18 cellular contexts compared by ENCODE assay signal in genomic region chr1:66571789-66572188, GRCh38. TPM values are rescaled to one million over a fixed set of nuclear protein-coding genes. Genes with fewer than 3 reads are reported as not detected.
DNase-seq lines count a peak whose midpoint lies in the region; ATAC-seq and TF ChIP-seq lines count a peak whose summit lies in the region.
"Had no signal": no experiment of that assay in that cellular context is flagged by ENCODE, and none has a peak within 500 bp of the region (broad histone marks: within the 10 kb centered on the region; RNA-seq: fewer than 3 reads in every experiment).

No MANE protein-coding gene starts in this region.

- WGBS in prostate gland: 67% methylated on average over 1 of the region's 1 CpG

- H3K27me3 ChIP-seq in prostate gland (replicated peaks; ENCODE audit: insufficient read depth): no peaks in the 10 kb centered on the region
- H3K27me3 ChIP-seq: BLaER1, pancreas had no signal

- peaks cover 12% of the 10 kb centered on the region for H3K9me3 Mint-ChIP-seq in osteocyte (ENCODE audit: unreplicated experiment)
- H3K9me3 Mint-ChIP-seq in stimulated activated naive B cell treated with anti-CD40 and anti-IgM and Interleukin-4, amounts not matched to agents 10 μg/mL and 1 μg/mL and 100 μg/mL, for 72 hours: peaks cover 4 to 5% of the 10 kb centered on the region in 2 donors
- H3K9me3 Mint-ChIP-seq: activated CD4-positive, alpha-beta memory T cell treated with anti-CD3 and anti-CD28 coated beads for 36 hours; stimulated activated naive CD8-positive, alpha-beta T cell treated with anti-CD3 and anti-CD28 coated beads, Interleukin-15, Interleukin-2, amounts not matched to agents 100 ng/mL and 50 ng/mL, for 24 hours had no signal

- intact Hi-C loops in prostate gland (cut with DNase I): no loop called here

- H3K9me3 ChIP-seq in prostate gland: no peaks in the 10 kb centered on the region
- H3K9me3 ChIP-seq: BLaER1, pancreas had no signal

- peaks cover 22% of the 10 kb centered on the region for H3K36me3 Mint-ChIP-seq in osteocyte (ENCODE audit: unreplicated experiment)
- no peaks in the 10 kb centered on the region for H3K36me3 Mint-ChIP-seq in stimulated activated naive B cell treated with anti-CD40 and anti-IgM and Interleukin-4, amounts not matched to agents 10 μg/mL and 1 μg/mL and 100 μg/mL, for 72 hours
- H3K36me3 Mint-ChIP-seq: activated CD4-positive, alpha-beta memory T cell treated with anti-CD3 and anti-CD28 coated beads for 36 hours had no signal

- no peak overlapping the region for H3K4me3 Mint-ChIP-seq in osteocyte (ENCODE audit: unreplicated experiment)
- H3K4me3 Mint-ChIP-seq in stimulated activated naive B cell treated with anti-CD40 and anti-IgM and Interleukin-4, amounts not matched to agents 10 μg/mL and 1 μg/mL and 100 μg/mL, for 72 hours: no peak overlapping the region
- H3K4me3 Mint-ChIP-seq: activated CD4-positive, alpha-beta memory T cell treated with anti-CD3 and anti-CD28 coated beads for 36 hours; central memory CD8-positive, alpha-beta T cell; stimulated activated naive CD8-positive, alpha-beta T cell treated with anti-CD3 and anti-CD28 coated beads, Interleukin-15, Interleukin-2, amounts not matched to agents 100 ng/mL and 50 ng/mL, for 24 hours had no signal

- no peak overlapping the region for H3K27ac ChIP-seq in prostate gland
- H3K27ac ChIP-seq: BLaER1, pancreas had no signal

- H3K4me1 ChIP-seq in prostate gland (replicated peaks): no peaks in the 10 kb centered on the region
- H3K4me1 ChIP-seq: BLaER1, pancreas had no signal

- peaks cover 63% of the 10 kb centered on the region for H3K4me1 Mint-ChIP-seq in osteocyte (ENCODE audit: unreplicated experiment)
- H3K4me1 Mint-ChIP-seq in stimulated activated naive B cell treated with anti-CD40 and anti-IgM and Interleukin-4, amounts not matched to agents 10 μg/mL and 1 μg/mL and 100 μg/mL, for 72 hours: no peaks in the 10 kb centered on the region
- H3K4me1 Mint-ChIP-seq: central memory CD8-positive, alpha-beta T cell had no signal

- ATAC-seq in stimulated activated naive B cell treated with anti-CD40 and anti-IgM and Interleukin-4, amounts not matched to agents 10 μg/mL and 1 μg/mL and 100 μg/mL, for 72 hours (replicated peaks): no peak
- ATAC-seq: pancreas had no signal

- H3K27me3 Mint-ChIP-seq in osteocyte (ENCODE audit: unreplicated experiment): no peaks in the 10 kb centered on the region
- peaks cover 0 to 4% of the 10 kb centered on the region in 2 donors for H3K27me3 Mint-ChIP-seq in stimulated activated naive B cell treated with anti-CD40 and anti-IgM and Interleukin-4, amounts not matched to agents 10 μg/mL and 1 μg/mL and 100 μg/mL, for 72 hours

- no peak overlapping the region for H3K4me3 ChIP-seq in choroid plexus epithelial cell (ENCODE audit: low read depth, low read length)
- no peak overlapping the region for H3K4me3 ChIP-seq in prostate gland
- H3K4me3 ChIP-seq: BLaER1, pancreas had no signal

- TF ChIP-seq POLR2A in prostate gland (IDR thresholded peaks at IDR 0.05): no peak

- no peaks in the 10 kb centered on the region for H3K36me3 ChIP-seq in prostate gland
- H3K36me3 ChIP-seq: BLaER1, pancreas had no signal

- TF ChIP-seq CTCF in choroid plexus epithelial cell (conservative IDR thresholded peaks at IDR 0.05; ENCODE audit: low read depth, low read length) (no peak), osteocyte (IDR thresholded peaks at IDR 0.05) (no peak), prostate gland (IDR thresholded peaks at IDR 0.05) (no peak)

- peak overlapping the region; percentile 85 for H3K27ac Mint-ChIP-seq in osteocyte (ENCODE audit: unreplicated experiment)
- H3K27ac Mint-ChIP-seq in stimulated activated naive B cell treated with anti-CD40 and anti-IgM and Interleukin-4, amounts not matched to agents 10 μg/mL and 1 μg/mL and 100 μg/mL, for 72 hours: no peak overlapping the region
- H3K27ac Mint-ChIP-seq: activated CD4-positive, alpha-beta memory T cell treated with anti-CD3 and anti-CD28 coated beads for 36 hours; stimulated activated naive CD8-positive, alpha-beta T cell treated with anti-CD3 and anti-CD28 coated beads, Interleukin-15, Interleukin-2, amounts not matched to agents 100 ng/mL and 50 ng/mL, for 24 hours had no signal

- DNase-seq in COLO829 (ENCODE audit: low spot score): peak; percentile 28
- peak; percentile 9 for DNase-seq in NCI-H226
- DNase-seq in choroid plexus epithelial cell (ENCODE audit: low read depth): peak; percentile 50
- DNase-seq in osteocyte (ENCODE audit: extremely low spot score, unreplicated experiment): no peak
- no peak for DNase-seq in effector CD4-positive, alpha-beta T cell
- no peak for DNase-seq in stimulated activated naive B cell treated with anti-CD40 and anti-IgM and Interleukin-4, amounts not matched to agents 10 μg/mL and 1 μg/mL and 100 μg/mL, for 72 hours
- DNase-seq in mucosa of gallbladder (ENCODE audit: low spot score): no peak
- DNase-seq in prostate gland (ENCODE audit: low spot score): no peak
- DNase-seq: activated CD4-positive, alpha-beta memory T cell treated with anti-CD3 and anti-CD28 coated beads for 36 hours; DMS153; hippocampal formation; NCI-H187 treated with DMSO at 0.1 percent for 48 hours; NCI-H510A treated with DMSO at 0.1 percent for 48 hours; pancreas had no signal

RNA-seq across cellular contexts. Expression of gene SGIP1, which starts 37.8 kb away (rescaled TPM):
- total RNA-seq in osteocyte: 118 and 123 TPM in 2 replicates
- 7.0 TPM for total RNA-seq in mucosa of gallbladder
- 10 to 100 TPM in 1 of 2 donors, under 1 TPM in 1; 0.59 to 38.4 TPM for total RNA-seq in prostate gland
- total RNA-seq: OCI-LY7 had no signal

Comparison
In these comparisons a context has a peak if more than half of its experiments do, and no peak if none do; other contexts are left out.
1. DNase-seq: peak in COLO829 (single experiment), NCI-H226 (single experiment) and choroid plexus epithelial cell (single experiment); none in osteocyte (single experiment), effector CD4-positive, alpha-beta T cell (single experiment), stimulated activated naive B cell treated with anti-CD40 and anti-IgM and Interleukin-4, amounts not matched to agents 10 μg/mL and 1 μg/mL and 100 μg/mL, for 72 hours (single experiment), mucosa of gallbladder (single experiment) and prostate gland (single experiment).